In the genomic region with DNA sequence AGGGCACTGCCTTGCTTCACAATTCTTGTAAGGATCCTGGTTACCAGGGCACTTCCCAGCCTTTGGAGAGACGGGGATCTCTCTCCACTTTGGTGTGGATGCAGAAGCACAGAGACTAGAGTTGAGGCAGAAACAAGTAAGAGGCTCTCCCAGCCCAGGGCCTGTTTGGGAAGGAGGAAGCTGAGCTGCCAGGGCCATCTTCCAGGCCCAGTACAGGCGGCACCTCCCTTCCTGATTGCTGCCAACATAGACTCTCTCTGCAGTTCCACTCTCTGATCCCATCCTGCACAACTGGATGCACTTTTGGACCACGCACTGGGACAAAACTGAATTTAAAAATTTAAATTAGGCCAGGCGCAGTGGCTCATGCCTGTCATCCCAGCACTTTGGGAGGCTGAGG, we compare ENCODE assay signal across 2 cellular contexts.
TF ChIP-seq lines count a peak whose summit lies in the region.

No MANE protein-coding gene starts in this region.

TF ChIP-seq in K562, 482 proteins besides CTCF, POLR2A, EP300 and RAD21:
- TF ChIP-seq, protein P1, sequence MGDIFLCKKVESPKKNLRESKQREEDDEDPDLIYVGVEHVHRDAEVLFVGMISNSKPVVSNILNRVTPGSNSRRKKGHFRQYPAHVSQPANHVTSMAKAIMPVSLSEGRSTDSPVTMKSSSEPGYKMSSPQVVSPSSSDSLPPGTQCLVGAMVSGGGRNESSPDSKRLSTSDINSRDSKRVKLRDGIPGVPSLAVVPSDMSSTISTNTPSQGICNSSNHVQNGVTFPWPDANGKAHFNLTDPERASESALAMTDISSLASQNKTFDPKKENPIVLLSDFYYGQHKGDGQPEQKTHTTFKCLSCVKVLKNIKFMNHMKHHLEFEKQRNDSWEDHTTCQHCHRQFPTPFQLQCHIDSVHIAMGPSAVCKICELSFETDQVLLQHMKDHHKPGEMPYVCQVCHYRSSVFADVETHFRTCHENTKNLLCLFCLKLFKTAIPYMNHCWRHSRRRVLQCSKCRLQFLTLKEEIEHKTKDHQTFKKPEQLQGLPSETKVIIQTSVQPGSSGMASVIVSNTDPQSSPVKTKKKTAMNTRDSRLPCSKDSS (IDR thresholded peaks at IDR 0.05; ENCODE audit: low read depth, partially characterized antibody), result no peak

TF ChIP-seq in WTC11, 78 proteins besides CTCF, POLR2A, EP300 and RAD21:
- no peak for TF ChIP-seq RELA (CRISPR knock-in tag; IDR thresholded peaks at IDR 0.05; ENCODE audit: borderline replicate concordance)
- no peak for TF ChIP-seq E2F1 (CRISPR knock-in tag; IDR thresholded peaks at IDR 0.05)
- TF ChIP-seq ZBTB21 (CRISPR knock-in tag; IDR thresholded peaks at IDR 0.05; ENCODE audit: borderline replicate concordance), result no peak
- TF ChIP-seq, protein P2, sequence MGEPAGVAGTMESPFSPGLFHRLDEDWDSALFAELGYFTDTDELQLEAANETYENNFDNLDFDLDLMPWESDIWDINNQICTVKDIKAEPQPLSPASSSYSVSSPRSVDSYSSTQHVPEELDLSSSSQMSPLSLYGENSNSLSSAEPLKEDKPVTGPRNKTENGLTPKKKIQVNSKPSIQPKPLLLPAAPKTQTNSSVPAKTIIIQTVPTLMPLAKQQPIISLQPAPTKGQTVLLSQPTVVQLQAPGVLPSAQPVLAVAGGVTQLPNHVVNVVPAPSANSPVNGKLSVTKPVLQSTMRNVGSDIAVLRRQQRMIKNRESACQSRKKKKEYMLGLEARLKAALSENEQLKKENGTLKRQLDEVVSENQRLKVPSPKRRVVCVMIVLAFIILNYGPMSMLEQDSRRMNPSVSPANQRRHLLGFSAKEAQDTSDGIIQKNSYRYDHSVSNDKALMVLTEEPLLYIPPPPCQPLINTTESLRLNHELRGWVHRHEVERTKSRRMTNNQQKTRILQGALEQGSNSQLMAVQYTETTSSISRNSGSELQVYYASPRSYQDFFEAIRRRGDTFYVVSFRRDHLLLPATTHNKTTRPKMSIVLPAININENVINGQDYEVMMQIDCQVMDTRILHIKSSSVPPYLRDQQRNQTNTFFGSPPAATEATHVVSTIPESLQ (CRISPR knock-in tag; IDR thresholded peaks at IDR 0.05), result no peak
- TF ChIP-seq ZMAT4 (CRISPR knock-in tag; IDR thresholded peaks at IDR 0.05), result no peak
- TF ChIP-seq CREM (CRISPR knock-in tag; IDR thresholded peaks at IDR 0.05), result no peak
- TF ChIP-seq TCF7 (CRISPR knock-in tag; IDR thresholded peaks at IDR 0.05; ENCODE audit: low read depth), result no peak
- TF ChIP-seq FOXJ3 (CRISPR knock-in tag; IDR thresholded peaks at IDR 0.05; ENCODE audit: borderline replicate concordance), result no peak
- TF ChIP-seq SMAD3 (CRISPR knock-in tag; IDR thresholded peaks at IDR 0.05; ENCODE audit: borderline replicate concordance), result no peak
- TF ChIP-seq IRF1 (CRISPR knock-in tag; IDR thresholded peaks at IDR 0.05), result no peak
- no peak for TF ChIP-seq ELF4 (CRISPR knock-in tag; IDR thresholded peaks at IDR 0.05; ENCODE audit: low read depth)
- TF ChIP-seq, protein P3, sequence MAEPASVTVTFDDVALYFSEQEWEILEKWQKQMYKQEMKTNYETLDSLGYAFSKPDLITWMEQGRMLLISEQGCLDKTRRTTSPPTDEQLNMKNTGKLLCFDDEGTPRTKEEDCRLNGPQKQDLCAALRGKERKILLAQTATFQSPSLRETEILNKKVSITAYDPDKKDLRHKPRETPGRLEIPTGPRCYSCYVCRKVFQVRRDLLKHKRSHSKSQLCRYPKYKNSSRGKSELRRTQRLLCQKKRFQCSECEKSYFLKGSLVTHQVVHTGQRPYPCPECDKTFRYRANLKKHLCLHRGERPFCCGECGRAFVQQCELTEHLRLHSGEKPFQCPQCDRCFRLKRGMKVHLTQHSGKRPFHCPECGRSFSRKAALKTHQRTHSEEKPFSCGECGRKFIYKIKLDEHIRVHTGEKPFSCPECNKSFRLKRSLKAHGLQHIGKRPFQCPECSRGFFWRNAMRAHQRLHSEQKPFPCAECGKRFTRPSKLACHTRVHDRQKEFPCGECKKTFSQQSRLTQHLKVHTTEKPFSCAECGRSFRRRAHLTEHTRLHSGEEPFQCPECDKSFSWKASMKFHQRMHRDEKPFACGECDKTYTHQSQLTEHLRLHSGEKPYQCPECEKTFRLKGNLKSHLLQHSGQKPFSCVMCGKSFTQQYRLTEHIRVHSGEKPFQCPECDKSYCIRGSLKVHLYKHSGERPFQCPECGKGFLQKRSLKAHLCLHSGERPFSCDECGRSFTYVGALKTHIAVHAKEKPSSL (CRISPR knock-in tag; conservative IDR thresholded peaks at IDR 0.05), result no peak
- TF ChIP-seq SMAD4 (CRISPR knock-in tag; IDR thresholded peaks at IDR 0.05), result no peak
- TF ChIP-seq MAX (CRISPR knock-in tag; IDR thresholded peaks at IDR 0.05), result no peak
- no peak for TF ChIP-seq NFE2L1 (CRISPR knock-in tag; IDR thresholded peaks at IDR 0.05)
- no peak for TF ChIP-seq CBFB (CRISPR knock-in tag; IDR thresholded peaks at IDR 0.05; ENCODE audit: low read depth)
- no peak for TF ChIP-seq OVOL2 (CRISPR knock-in tag; IDR thresholded peaks at IDR 0.05; ENCODE audit: borderline replicate concordance)
- TF ChIP-seq, protein P4, sequence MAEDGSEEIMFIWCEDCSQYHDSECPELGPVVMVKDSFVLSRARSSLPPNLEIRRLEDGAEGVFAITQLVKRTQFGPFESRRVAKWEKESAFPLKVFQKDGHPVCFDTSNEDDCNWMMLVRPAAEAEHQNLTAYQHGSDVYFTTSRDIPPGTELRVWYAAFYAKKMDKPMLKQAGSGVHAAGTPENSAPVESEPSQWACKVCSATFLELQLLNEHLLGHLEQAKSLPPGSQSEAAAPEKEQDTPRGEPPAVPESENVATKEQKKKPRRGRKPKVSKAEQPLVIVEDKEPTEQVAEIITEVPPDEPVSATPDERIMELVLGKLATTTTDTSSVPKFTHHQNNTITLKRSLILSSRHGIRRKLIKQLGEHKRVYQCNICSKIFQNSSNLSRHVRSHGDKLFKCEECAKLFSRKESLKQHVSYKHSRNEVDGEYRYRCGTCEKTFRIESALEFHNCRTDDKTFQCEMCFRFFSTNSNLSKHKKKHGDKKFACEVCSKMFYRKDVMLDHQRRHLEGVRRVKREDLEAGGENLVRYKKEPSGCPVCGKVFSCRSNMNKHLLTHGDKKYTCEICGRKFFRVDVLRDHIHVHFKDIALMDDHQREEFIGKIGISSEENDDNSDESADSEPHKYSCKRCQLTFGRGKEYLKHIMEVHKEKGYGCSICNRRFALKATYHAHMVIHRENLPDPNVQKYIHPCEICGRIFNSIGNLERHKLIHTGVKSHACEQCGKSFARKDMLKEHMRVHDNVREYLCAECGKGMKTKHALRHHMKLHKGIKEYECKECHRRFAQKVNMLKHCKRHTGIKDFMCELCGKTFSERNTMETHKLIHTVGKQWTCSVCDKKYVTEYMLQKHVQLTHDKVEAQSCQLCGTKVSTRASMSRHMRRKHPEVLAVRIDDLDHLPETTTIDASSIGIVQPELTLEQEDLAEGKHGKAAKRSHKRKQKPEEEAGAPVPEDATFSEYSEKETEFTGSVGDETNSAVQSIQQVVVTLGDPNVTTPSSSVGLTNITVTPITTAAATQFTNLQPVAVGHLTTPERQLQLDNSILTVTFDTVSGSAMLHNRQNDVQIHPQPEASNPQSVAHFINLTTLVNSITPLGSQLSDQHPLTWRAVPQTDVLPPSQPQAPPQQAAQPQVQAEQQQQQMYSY (CRISPR knock-in tag; IDR thresholded peaks at IDR 0.05), result no peak
- no peak for TF ChIP-seq FOXP4 (CRISPR knock-in tag; IDR thresholded peaks at IDR 0.05)
